Comparison of ENCODE assay signal across 1 cellular context in the genomic region with DNA sequence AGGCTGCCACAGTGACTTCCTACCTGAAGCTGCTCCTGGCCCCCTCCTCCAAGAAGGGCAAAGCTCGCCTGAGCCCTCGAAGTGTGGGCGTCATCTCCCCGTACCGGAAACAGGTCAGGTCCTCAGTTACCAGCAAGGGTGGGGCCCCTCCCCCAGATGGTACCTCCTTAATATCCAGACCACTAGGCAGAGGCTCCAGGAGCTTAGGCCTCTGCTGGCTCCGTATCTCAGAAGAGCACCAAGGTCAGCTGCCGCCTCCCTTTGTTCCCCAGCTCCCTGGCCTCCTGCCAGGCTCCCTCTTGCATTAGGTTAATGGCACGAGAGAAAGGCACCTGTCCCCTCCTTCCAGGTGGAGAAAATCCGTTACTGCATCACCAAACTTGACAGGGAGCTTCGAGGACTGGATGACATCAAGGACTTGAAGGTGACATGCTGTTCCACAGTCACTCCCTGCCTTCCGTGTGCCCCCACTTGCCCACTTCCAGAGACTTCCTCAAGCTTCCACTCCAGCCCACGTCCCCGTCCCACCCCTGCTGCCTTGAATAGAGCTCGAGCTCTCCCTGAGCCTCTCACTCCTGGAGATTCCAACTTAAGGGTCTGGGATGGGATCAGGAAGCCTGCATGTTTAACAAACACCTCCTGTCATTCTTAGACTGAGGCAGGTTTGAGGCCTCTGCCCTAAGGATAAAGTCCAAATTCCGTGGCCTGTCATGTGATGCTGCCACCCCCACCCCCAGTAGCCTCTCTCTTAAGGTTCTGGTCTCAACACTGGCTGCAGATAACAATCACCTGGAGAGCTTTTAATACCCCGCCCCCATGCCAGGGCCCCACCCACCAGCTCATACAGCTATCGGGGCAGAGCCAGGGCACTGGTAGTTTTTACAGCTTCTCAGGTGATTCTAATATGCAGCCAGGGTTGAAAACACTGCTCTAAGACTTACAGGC.
TF ChIP-seq lines count a peak whose summit lies in the region.

No MANE protein-coding gene starts in this region.

TF ChIP-seq in SK-N-SH, 30 proteins besides CTCF, POLR2A, EP300 and RAD21:
- TF ChIP-seq FOXJ3 (CRISPR knock-in tag; IDR thresholded peaks at IDR 0.05), result no peak
- TF ChIP-seq GABPA (IDR thresholded peaks at IDR 0.05; ENCODE audit: low read depth), result no peak
- TF ChIP-seq SIN3A (IDR thresholded peaks at IDR 0.05; ENCODE audit: borderline replicate concordance, low read depth, low read length), result no peak
- TF ChIP-seq, protein P1, sequence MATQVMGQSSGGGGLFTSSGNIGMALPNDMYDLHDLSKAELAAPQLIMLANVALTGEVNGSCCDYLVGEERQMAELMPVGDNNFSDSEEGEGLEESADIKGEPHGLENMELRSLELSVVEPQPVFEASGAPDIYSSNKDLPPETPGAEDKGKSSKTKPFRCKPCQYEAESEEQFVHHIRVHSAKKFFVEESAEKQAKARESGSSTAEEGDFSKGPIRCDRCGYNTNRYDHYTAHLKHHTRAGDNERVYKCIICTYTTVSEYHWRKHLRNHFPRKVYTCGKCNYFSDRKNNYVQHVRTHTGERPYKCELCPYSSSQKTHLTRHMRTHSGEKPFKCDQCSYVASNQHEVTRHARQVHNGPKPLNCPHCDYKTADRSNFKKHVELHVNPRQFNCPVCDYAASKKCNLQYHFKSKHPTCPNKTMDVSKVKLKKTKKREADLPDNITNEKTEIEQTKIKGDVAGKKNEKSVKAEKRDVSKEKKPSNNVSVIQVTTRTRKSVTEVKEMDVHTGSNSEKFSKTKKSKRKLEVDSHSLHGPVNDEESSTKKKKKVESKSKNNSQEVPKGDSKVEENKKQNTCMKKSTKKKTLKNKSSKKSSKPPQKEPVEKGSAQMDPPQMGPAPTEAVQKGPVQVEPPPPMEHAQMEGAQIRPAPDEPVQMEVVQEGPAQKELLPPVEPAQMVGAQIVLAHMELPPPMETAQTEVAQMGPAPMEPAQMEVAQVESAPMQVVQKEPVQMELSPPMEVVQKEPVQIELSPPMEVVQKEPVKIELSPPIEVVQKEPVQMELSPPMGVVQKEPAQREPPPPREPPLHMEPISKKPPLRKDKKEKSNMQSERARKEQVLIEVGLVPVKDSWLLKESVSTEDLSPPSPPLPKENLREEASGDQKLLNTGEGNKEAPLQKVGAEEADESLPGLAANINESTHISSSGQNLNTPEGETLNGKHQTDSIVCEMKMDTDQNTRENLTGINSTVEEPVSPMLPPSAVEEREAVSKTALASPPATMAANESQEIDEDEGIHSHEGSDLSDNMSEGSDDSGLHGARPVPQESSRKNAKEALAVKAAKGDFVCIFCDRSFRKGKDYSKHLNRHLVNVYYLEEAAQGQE (IDR thresholded peaks at IDR 0.05; ENCODE audit: low read depth, low read length), result no peak
- no peak for TF ChIP-seq ELF1 (IDR thresholded peaks at IDR 0.05)
TF ChIP-seq in SK-N-SH: peak in this region for 0.
